Comparison of ENCODE assay signal across 8 cellular contexts in genomic region chr19:40603071-40603718, GRCh38. TPM values are rescaled to one million over a fixed set of nuclear protein-coding genes. Genes with fewer than 3 reads are reported as not detected.
DNase-seq lines count a peak whose midpoint lies in the region; ATAC-seq and TF ChIP-seq lines count a peak whose summit lies in the region.

No MANE protein-coding gene starts in this region.

- no peaks in the 10 kb centered on the region for H3K36me3 Mint-ChIP-seq in activated naive CD4-positive, alpha-beta T cell treated with anti-CD3 and anti-CD28 coated beads for 36 hours (ENCODE audit: low read depth)
- no peaks in the 10 kb centered on the region for H3K36me3 Mint-ChIP-seq in activated naive CD4-positive, alpha-beta T cell treated with anti-CD3 and anti-CD28 coated beads, Interleukin-2, amount 50 U/mL, for 72 hours
- H3K36me3 Mint-ChIP-seq in glutamatergic neuron (ENCODE audit: unreplicated experiment), result no peaks in the 10 kb centered on the region

- H3K36me3 ChIP-seq in WERI-Rb-1, result peaks cover 37% of the 10 kb centered on the region
- no peaks in the 10 kb centered on the region for H3K36me3 ChIP-seq in spleen

- DNase-seq in activated naive CD4-positive, alpha-beta T cell treated with anti-CD3 and anti-CD28 coated beads for 36 hours, result no peak
- DNase-seq in activated naive CD4-positive, alpha-beta T cell treated with anti-CD3 and anti-CD28 coated beads, Interleukin-2, amount 50 U/mL, for 72 hours (ENCODE audit: low spot score in 2 of 2), result no peak
- DNase-seq in WERI-Rb-1, result peak; percentile 67
- DNase-seq in glutamatergic neuron, result no peak
- DNase-seq in spleen, result no peak
- DNase-seq in NCI-H2107 (lab: John Stamatoyannopoulos, UW), result no peak
- no peak for DNase-seq in central memory CD4-positive, alpha-beta T cell

- H3K4me3 Mint-ChIP-seq in activated naive CD4-positive, alpha-beta T cell treated with anti-CD3 and anti-CD28 coated beads for 36 hours, result peak overlapping the region; percentile 79
- H3K4me3 Mint-ChIP-seq in glutamatergic neuron (ENCODE audit: unreplicated experiment), result peak overlapping the region; percentile 65

- peaks cover 70% of the 10 kb centered on the region for H3K4me1 Mint-ChIP-seq in activated naive CD4-positive, alpha-beta T cell treated with anti-CD3 and anti-CD28 coated beads for 36 hours (ENCODE audit: low read depth)
- peaks cover 14% of the 10 kb centered on the region for H3K4me1 Mint-ChIP-seq in glutamatergic neuron (ENCODE audit: low read depth, unreplicated experiment)

- H3K4me1 ChIP-seq in spleen, result peaks cover 47 to 95% (median 82%) of the 10 kb centered on the region in 6 donors

- no peak overlapping the region for H3K27ac Mint-ChIP-seq in activated naive CD4-positive, alpha-beta T cell treated with anti-CD3 and anti-CD28 coated beads for 36 hours
- H3K27ac Mint-ChIP-seq in activated naive CD4-positive, alpha-beta T cell treated with anti-CD3 and anti-CD28 coated beads, Interleukin-2, amount 50 U/mL, for 72 hours, result peak overlapping the region in 1 of 2 donors; percentile 55
- no peak overlapping the region for H3K27ac Mint-ChIP-seq in glutamatergic neuron (ENCODE audit: unreplicated experiment)

- TF ChIP-seq POLR2A in spleen (IDR thresholded peaks at IDR 0.05), result no peak

- intact Hi-C loops in activated naive CD4-positive, alpha-beta T cell treated with anti-CD3 and anti-CD28 coated beads for 36 hours (cut with micrococcal nuclease), result loop anchor here (1.0 kb wide), 1 partner anchor 138 kb away; the partner anchor contains the start of gene BLVRB
- intact Hi-C loops in spleen (cut with DNase I; ENCODE audit: low total_unique reads), result no loop called here

- H3K27me3 ChIP-seq in WERI-Rb-1 (ENCODE audit: insufficient read depth, low read depth, severe bottlenecking), result no peaks in the 10 kb centered on the region
- peaks cover 0 to 100% (median 37%) of the 10 kb centered on the region in 7 donors for H3K27me3 ChIP-seq in spleen (replicated peaks in 1 of 7)

- peak overlapping the region; percentile 70 for H3K27ac ChIP-seq in WERI-Rb-1
- peak overlapping the region; percentile 20 to 93 (median 80) for H3K27ac ChIP-seq in spleen

- peaks cover 31% of the 10 kb centered on the region for H3K27me3 Mint-ChIP-seq in activated naive CD4-positive, alpha-beta T cell treated with anti-CD3 and anti-CD28 coated beads for 36 hours (ENCODE audit: low read depth)
- H3K27me3 Mint-ChIP-seq in glutamatergic neuron (ENCODE audit: unreplicated experiment), result peaks cover 27% of the 10 kb centered on the region

- H3K9me3 ChIP-seq in WERI-Rb-1 (ENCODE audit: severe bottlenecking), result no peaks in the 10 kb centered on the region
- no peaks in the 10 kb centered on the region for H3K9me3 ChIP-seq in spleen

- 12 to 27% (median 19%) methylated on average over 12 of the region's 12 CpGs for WGBS in spleen, 5 donors

- CTCF ChIA-PET in activated naive CD4-positive, alpha-beta T cell treated with anti-CD3 and anti-CD28 coated beads for 36 hours (lab: Charles Lee), result interaction anchor here (0.8 to 5.1 kb wide), 9 partner anchors 10 to 298 kb away, joined by 3 to 68 read pairs (median 4); no protein-coding TSS in a partner anchor

- H3K4me3 ChIP-seq in WERI-Rb-1 (ENCODE audit: low read depth, low read length), result peak overlapping the region; percentile 43
- H3K4me3 ChIP-seq in spleen, result peak overlapping the region; percentile 4 to 75 (median 36)

- TF ChIP-seq CTCF in WERI-Rb-1 (IDR thresholded peaks at IDR 0.05; ENCODE audit: low read depth, low read length), result no peak
- no peak for TF ChIP-seq CTCF in glutamatergic neuron (IDR thresholded peaks at IDR 0.05; ENCODE audit: partially characterized antibody, unreplicated experiment)
- TF ChIP-seq CTCF in spleen (IDR thresholded peaks at IDR 0.05 in 8 of 11, conservative IDR thresholded peaks at IDR 0.05 in 3 of 11), result no peak

- H3K9me3 Mint-ChIP-seq in activated naive CD4-positive, alpha-beta T cell treated with anti-CD3 and anti-CD28 coated beads for 36 hours, result no peaks in the 10 kb centered on the region
- H3K9me3 Mint-ChIP-seq in activated naive CD4-positive, alpha-beta T cell treated with anti-CD3 and anti-CD28 coated beads, Interleukin-2, amount 50 U/mL, for 72 hours, result no peaks in the 10 kb centered on the region
- H3K9me3 Mint-ChIP-seq in glutamatergic neuron (ENCODE audit: unreplicated experiment), result peaks cover 5% of the 10 kb centered on the region

- ATAC-seq in activated naive CD4-positive, alpha-beta T cell treated with anti-CD3 and anti-CD28 coated beads, Interleukin-2, amount 50 U/mL, for 72 hours, result no peak
- no peak for ATAC-seq in HG02885 (IDR thresholded peaks at IDR 0.05; ENCODE audit: poor library complexity, unreplicated experiment)

RNA-seq across cellular contexts. Expression of gene LTBP4, which starts 2.0 kb away (rescaled TPM):
- 100 to 1,000 TPM; 147 to 153 TPM for total RNA-seq in activated naive CD4-positive, alpha-beta T cell treated with anti-CD3 and anti-CD28 coated beads for 36 hours
- 100 to 1,000 TPM; 178 to 245 TPM for total RNA-seq in activated naive CD4-positive, alpha-beta T cell treated with anti-CD3 and anti-CD28 coated beads, Interleukin-2, amount 50 U/mL, for 72 hours
- 169 TPM for total RNA-seq in glutamatergic neuron (ENCODE audit: unreplicated experiment)
- 100 to 1,000 TPM in 6 of 7 donors, 10 to 100 TPM in 1; 66.0 to 197 (median 186) TPM for total RNA-seq in spleen
- 100 to 1,000 TPM in 1 of 3 donors, 10 to 100 TPM in 2; 26.5 to 107 (median 34.3) TPM for polyA plus RNA-seq in spleen

RNA-seq across cellular contexts. Expression of gene SHKBP1, which starts 26.5 kb away (rescaled TPM):
- total RNA-seq in activated naive CD4-positive, alpha-beta T cell treated with anti-CD3 and anti-CD28 coated beads for 36 hours, result 10 to 100 TPM; 90.1 to 99.4 TPM
- 100 to 1,000 TPM; 108 to 173 TPM for total RNA-seq in activated naive CD4-positive, alpha-beta T cell treated with anti-CD3 and anti-CD28 coated beads, Interleukin-2, amount 50 U/mL, for 72 hours
- total RNA-seq in glutamatergic neuron (ENCODE audit: unreplicated experiment) (170 TPM), spleen (100 to 1,000 TPM; 127 to 282 (median 151) TPM)
- 100 to 1,000 TPM; 102 to 164 (median 152) TPM for polyA plus RNA-seq in spleen
